In the genomic region with DNA sequence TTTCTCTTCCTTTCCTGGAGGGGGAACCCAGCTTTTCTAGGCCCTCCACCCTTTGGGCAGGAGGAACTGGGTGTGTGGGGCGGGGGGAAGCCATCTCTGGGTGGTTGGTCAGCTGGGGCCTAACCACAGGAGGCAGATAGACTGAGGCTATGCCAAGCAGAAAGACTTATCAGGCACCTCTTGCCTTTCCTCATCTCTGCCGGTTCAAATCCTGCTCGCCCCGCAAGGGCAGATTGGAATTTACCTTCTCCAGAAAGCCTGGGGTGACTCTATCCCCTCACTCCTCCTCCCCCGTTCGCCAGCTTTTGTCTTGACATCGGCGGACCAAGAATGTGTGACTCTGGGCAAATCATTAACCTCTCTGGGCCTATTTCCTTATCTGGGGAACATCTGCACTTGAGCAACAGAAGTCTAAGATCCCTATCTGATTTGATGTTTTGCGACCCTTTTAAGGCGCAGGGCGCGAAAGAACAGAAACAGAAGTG, we compare ENCODE assay signal across 8 cellular contexts. TPM values are rescaled to one million over a fixed set of nuclear protein-coding genes. Genes with fewer than 3 reads are reported as not detected.
DNase-seq lines count a peak whose midpoint lies in the region; TF ChIP-seq lines count a peak whose summit lies in the region.

No MANE protein-coding gene starts in this region.

- H3K4me3 ChIP-seq in HAP-1 (peak overlapping the region; percentile 94), mononuclear cell (ENCODE audit: low read length) (peak overlapping the region; percentile 91), subcutaneous abdominal adipose tissue (ENCODE audit: low read depth in 1 of 5, low read length in 5 of 5) (peak overlapping the region; percentile 86 to 99 (median 97))

- no peaks in the 10 kb centered on the region for H3K9me3 ChIP-seq in HAP-1
- no peaks in the 10 kb centered on the region for H3K9me3 ChIP-seq in mononuclear cell (ENCODE audit: low read depth, low read length)
- H3K9me3 ChIP-seq in subcutaneous abdominal adipose tissue (ENCODE audit: control insufficient read depth in 5 of 5, low read length in 5 of 5): no peaks in the 10 kb centered on the region

- in situ Hi-C loops in HAP-1 (cut with MboI; ENCODE audit: low sequenced_read_pairs): no loop called here

- H3K4me1 ChIP-seq in HAP-1 (peaks cover 19% of the 10 kb centered on the region), mononuclear cell (ENCODE audit: insufficient read depth, low read length) (peaks cover 30% of the 10 kb centered on the region), subcutaneous abdominal adipose tissue (ENCODE audit: control insufficient read depth in 5 of 5, insufficient read depth in 5 of 5, low read length in 5 of 5) (peaks cover 0 to 41% (median 35%) of the 10 kb centered on the region in 5 donors)

- H3K27ac ChIP-seq in VCaP (peak overlapping the region; percentile 92), subcutaneous abdominal adipose tissue (ENCODE audit: low read depth, low read length) (peak overlapping the region; percentile 99)

- H3K27me3 ChIP-seq in HAP-1 (ENCODE audit: low read depth): no peaks in the 10 kb centered on the region
- no peaks in the 10 kb centered on the region for H3K27me3 ChIP-seq in mononuclear cell (ENCODE audit: insufficient read depth, low read length)
- no peaks in the 10 kb centered on the region for H3K27me3 ChIP-seq in subcutaneous abdominal adipose tissue (ENCODE audit: control insufficient read depth in 5 of 5, insufficient read depth in 4 of 5, low read length in 5 of 5)

- no peak for TF ChIP-seq CTCF in VCaP (conservative IDR thresholded peaks at IDR 0.05)

- peaks cover 24% of the 10 kb centered on the region for H3K36me3 ChIP-seq in HAP-1 (replicated peaks)
- peaks cover 0 to 3% (median 0%) of the 10 kb centered on the region in 5 donors for H3K36me3 ChIP-seq in subcutaneous abdominal adipose tissue (ENCODE audit: control insufficient read depth in 5 of 5, insufficient read depth in 5 of 5, low read length in 5 of 5)

- H3K9ac ChIP-seq in subcutaneous abdominal adipose tissue (ENCODE audit: low read length in 5 of 5): peak overlapping the region; percentile 89 to 99 (median 95)

- DNase-seq in NCI-H2171 treated with DMSO at 0.1 percent for 48 hours (lab: John Stamatoyannopoulos, UW) (peak; percentile 66), NCI-H2171 (lab: John Stamatoyannopoulos, UW) (no peak), HAP-1 (ENCODE audit: low spot score in 2 of 2) (peak in 1 of 2 experiments; percentile 47), Kasumi-1 (lab: John Stamatoyannopoulos, UW) (peak; percentile 73 to 80)
- DNase-seq in effector CD4-positive, alpha-beta T cell: peak; percentile 13

RNA-seq across cellular contexts. Expression of gene GARS1, which starts 0.6 kb away (rescaled TPM):
- total RNA-seq in mononuclear cell: 74.0 TPM
